ENCODE assay signal across 8 cellular contexts in genomic region chr18:46028536-46028891, GRCh38. TPM values are rescaled to one million over a fixed set of nuclear protein-coding genes. Genes with fewer than 3 reads are reported as not detected.
DNase-seq lines count a peak whose midpoint lies in the region; ATAC-seq, FAIRE-seq and TF ChIP-seq lines count a peak whose summit lies in the region.

No MANE protein-coding gene starts in this region.

- H3K27ac ChIP-seq in GM23338 (ENCODE audit: low read depth): no peak overlapping the region
- no peak overlapping the region for H3K27ac ChIP-seq in iPS-18a (ENCODE audit: low read length)
- no peak overlapping the region for H3K27ac ChIP-seq in small intestine (ENCODE audit: low read depth in 1 of 2, low read length in 1 of 2)
- no peak overlapping the region for H3K27ac ChIP-seq in RWPE1

- H3K27me3 Mint-ChIP-seq in GM23338 (ENCODE audit: insufficient read depth, low read depth, poor library complexity): peaks cover 26% of the 10 kb centered on the region
- peaks cover 11% of the 10 kb centered on the region for H3K27me3 Mint-ChIP-seq in activated CD8-positive, alpha-beta T cell treated with anti-CD3 and anti-CD28 coated beads, Interleukin-2, amount 10 ng/mL, durations not matched to agents 7 days and 5 days (ENCODE audit: low read depth)

- peak overlapping the region; percentile 64 for H3K4me3 ChIP-seq in GM23338
- peak overlapping the region; percentile 45 for H3K4me3 ChIP-seq in iPS-18a (ENCODE audit: low read length)
- peak overlapping the region; percentile 38 for H3K4me3 ChIP-seq in small intestine (ENCODE audit: low read depth in 1 of 2, low read length in 2 of 2)

- no peaks in the 10 kb centered on the region for H3K9me3 ChIP-seq in iPS-18a (ENCODE audit: control insufficient read depth, low read depth, low read length)
- no peaks in the 10 kb centered on the region for H3K9me3 ChIP-seq in small intestine (ENCODE audit: control insufficient read depth, low read depth)

- peak overlapping the region; percentile 64 for H3K4me3 Mint-ChIP-seq in GM23338
- peak overlapping the region; percentile 79 for H3K4me3 Mint-ChIP-seq in activated CD8-positive, alpha-beta T cell treated with anti-CD3 and anti-CD28 coated beads, Interleukin-2, amount 10 ng/mL, durations not matched to agents 7 days and 5 days

- H3K9me2 ChIP-seq in GM23338 (ENCODE audit: insufficient read depth): no peaks in the 10 kb centered on the region; the same call in 1 of the 2 replicates

- 52 to 57% (median 55%) methylated on average over 7 of the region's 7 CpGs for WGBS in small intestine, 3 donors

- H2AFZ ChIP-seq in GM23338: peak overlapping the region; percentile 95

- H3K4me1 Mint-ChIP-seq in GM23338: peaks cover 3% of the 10 kb centered on the region; the same call in 2 of the 3 replicates
- H3K4me1 Mint-ChIP-seq in activated CD8-positive, alpha-beta T cell treated with anti-CD3 and anti-CD28 coated beads, Interleukin-2, amount 10 ng/mL, durations not matched to agents 7 days and 5 days (ENCODE audit: low read depth): peaks cover 7% of the 10 kb centered on the region

- peaks cover 4% of the 10 kb centered on the region; the same call in 2 of the 3 replicates for H3K36me3 Mint-ChIP-seq in GM23338 (ENCODE audit: low read depth)
- H3K36me3 Mint-ChIP-seq in activated CD8-positive, alpha-beta T cell treated with anti-CD3 and anti-CD28 coated beads, Interleukin-2, amount 10 ng/mL, durations not matched to agents 7 days and 5 days (ENCODE audit: low read depth): peaks cover 11% of the 10 kb centered on the region

- H3K27me3 ChIP-seq in GM23338 (ENCODE audit: insufficient read depth): peaks cover 44% of the 10 kb centered on the region
- H3K27me3 ChIP-seq in iPS-18a (ENCODE audit: control insufficient read depth, insufficient read depth, low read length): peaks cover 29% of the 10 kb centered on the region
- no peaks in the 10 kb centered on the region for H3K27me3 ChIP-seq in small intestine (ENCODE audit: control insufficient read depth in 2 of 2, insufficient read depth in 2 of 2, low read length in 2 of 2)

- TF ChIP-seq CTCF in GM23338 (conservative IDR thresholded peaks at IDR 0.05; ENCODE audit: low read depth in 2 of 2) (no peak), RWPE1 (conservative IDR thresholded peaks at IDR 0.05; ENCODE audit: low read depth) (no peak)

- CTCF ChIA-PET in activated CD8-positive, alpha-beta T cell treated with anti-CD3 and anti-CD28 coated beads, Interleukin-2, amount 10 ng/mL, durations not matched to agents 7 days and 5 days (lab: Charles Lee): interaction anchor here (2.4 kb wide), 1 partner anchor 45 kb away, joined by 11 read pairs; no protein-coding TSS in a partner anchor
- CTCF ChIA-PET in RWPE1 (lab: Yijun Ruan, JAX): no interaction called here

- peaks cover 12% of the 10 kb centered on the region; the same call in 2 of the 3 replicates for H3K9me3 Mint-ChIP-seq in GM23338
- H3K9me3 Mint-ChIP-seq in activated CD8-positive, alpha-beta T cell treated with anti-CD3 and anti-CD28 coated beads, Interleukin-2, amount 10 ng/mL, durations not matched to agents 7 days and 5 days (ENCODE audit: insufficient read depth): no peaks in the 10 kb centered on the region

- H3K27ac Mint-ChIP-seq in GM23338: no peak overlapping the region
- H3K27ac Mint-ChIP-seq in activated CD8-positive, alpha-beta T cell treated with anti-CD3 and anti-CD28 coated beads, Interleukin-2, amount 10 ng/mL, durations not matched to agents 7 days and 5 days: peak overlapping the region; percentile 62

- peak overlapping the region; percentile 83 for H3K4me2 ChIP-seq in GM23338

- FAIRE-seq in small intestine (lab: Jason Lieb, UNC): no peak

- POLR2A ChIA-PET in activated CD8-positive, alpha-beta T cell treated with anti-CD3 and anti-CD28 coated beads, Interleukin-2, amount 10 ng/mL, durations not matched to agents 7 days and 5 days (lab: Charles Lee): interaction anchor here (0.6 to 0.9 kb wide), 2 partner anchors 43 to 145 kb away, joined by 3 to 4 read pairs; a partner anchor contains a TSS
- POLR2A ChIA-PET in RWPE1 (lab: Yijun Ruan, JAX; ENCODE audit: low non-redundant PET): no interaction called here

- no peaks in the 10 kb centered on the region for H3K36me3 ChIP-seq in GM23338 (ENCODE audit: insufficient read depth)
- H3K36me3 ChIP-seq in iPS-18a (ENCODE audit: control insufficient read depth, low read depth, low read length): no peaks in the 10 kb centered on the region
- H3K36me3 ChIP-seq in small intestine (ENCODE audit: control insufficient read depth in 2 of 2, insufficient read depth in 2 of 2, low read length in 2 of 2): no peaks in the 10 kb centered on the region

- H3K4me1 ChIP-seq in GM23338 (ENCODE audit: insufficient read depth) (peaks cover 4% of the 10 kb centered on the region; the same call in 1 of the 2 replicates), iPS-18a (ENCODE audit: control insufficient read depth, low read depth, low read length) (no peaks in the 10 kb centered on the region), small intestine (ENCODE audit: control insufficient read depth in 2 of 2, insufficient read depth in 1 of 2, low read depth in 1 of 2, low read length in 1 of 2) (no peaks in the 10 kb centered on the region)

- no peak overlapping the region for H3K9ac ChIP-seq in iPS-18a (ENCODE audit: low read length)

- H3F3A ChIP-seq in GM23338 (replicated peaks; ENCODE audit: low read depth): 0 out of 2 replicates have a peak, but pooled peaks cover 6% of the 10 kb centered on the region

- ATAC-seq in GM23338: no peak
- ATAC-seq in activated CD8-positive, alpha-beta T cell treated with anti-CD3 and anti-CD28 coated beads, Interleukin-2, amount 10 ng/mL, durations not matched to agents 7 days and 5 days: no peak

- H4K20me1 ChIP-seq in GM23338 (replicated peaks; ENCODE audit: insufficient read depth): no peaks in the 10 kb centered on the region

- no peaks in the 10 kb centered on the region for H3K79me2 ChIP-seq in GM23338 (replicated peaks; ENCODE audit: insufficient read depth)

- DNase-seq in GM23338 (ENCODE audit: low spot score) (no peak), small intestine (no peak), RWPE1 (ENCODE audit: low spot score) (no peak), T1000 (lab: John Stamatoyannopoulos, UW) (no peak), NCI-H510A (lab: John Stamatoyannopoulos, UW) (no peak), islet precursor cell (no peak)
- no peak for DNase-seq in activated CD8-positive, alpha-beta T cell treated with anti-CD3 and anti-CD28 coated beads, Interleukin-2, amount 10 ng/mL, durations not matched to agents 7 days and 5 days

TF ChIP-seq in GM23338, 12 proteins besides CTCF, POLR2A, EP300 and RAD21:
- TF ChIP-seq CREB1 (CRISPR knock-in tag; IDR thresholded peaks at IDR 0.05; ENCODE audit: low read depth): no peak
- TF ChIP-seq EZH2 (IDR thresholded peaks at IDR 0.05; ENCODE audit: low read depth, unreplicated experiment): peak; percentile 21

RNA-seq across cellular contexts. Expression of gene PSTPIP2, which starts 43.5 kb away (rescaled TPM):
- 1.3 and 2.6 TPM in 2 replicates for total RNA-seq in GM23338 (2014; rRNA removed; shearing (Covaris generic))
- 1.1 and 1.4 TPM in 2 replicates for polyA plus RNA-seq in GM23338 (2016; fragmentation: Nextera tagmentation; extraction: Ambion mirVana)
- total RNA-seq in activated CD8-positive, alpha-beta T cell treated with anti-CD3 and anti-CD28 coated beads, Interleukin-2, amount 10 ng/mL, durations not matched to agents 7 days and 5 days: 1 to 10 TPM; 7.7 to 8.5 TPM
- 1 to 10 TPM; 2.0 to 4.6 (median 3.8) TPM for polyA plus RNA-seq in small intestine
